ENCODE assay signal across 10 cellular contexts in genomic region chr1:235952950-235953615, GRCh38.
DNase-seq lines count a peak whose midpoint lies in the region; ATAC-seq and TF ChIP-seq lines count a peak whose summit lies in the region.
"Had no signal": no experiment of that assay in that cellular context is flagged by ENCODE, and none has a peak within 500 bp of the region (broad histone marks: within the 10 kb centered on the region; RNA-seq: fewer than 3 reads in every experiment).

No MANE protein-coding gene starts in this region.

- H3K36me3 Mint-ChIP-seq in activated CD4-positive, alpha-beta T cell treated with anti-CD3 and anti-CD28 coated beads for 36 hours (ENCODE audit: low read depth), result no peaks in the 10 kb centered on the region
- no peaks in the 10 kb centered on the region for H3K36me3 Mint-ChIP-seq in activated CD8-positive, alpha-beta T cell treated with anti-CD3 and anti-CD28 coated beads for 36 hours (ENCODE audit: low read depth)

- CTCF ChIA-PET in activated CD4-positive, alpha-beta T cell treated with anti-CD3 and anti-CD28 coated beads for 36 hours (lab: Charles Lee), result interaction anchor here (0.8 to 1.8 kb wide), 5 partner anchors 18 to 251 kb away, joined by 3 to 11 read pairs (median 3); no protein-coding TSS in a partner anchor
- CTCF ChIA-PET in activated CD8-positive, alpha-beta T cell treated with anti-CD3 and anti-CD28 coated beads for 36 hours (lab: Charles Lee), result interaction anchor here (1.3 to 6.9 kb wide), 5 partner anchors 19 to 95 kb away, joined by 3 to 48 read pairs (median 5); partner anchors contain the start of gene LYST

- H3K27me3 Mint-ChIP-seq in activated CD4-positive, alpha-beta T cell treated with anti-CD3 and anti-CD28 coated beads for 36 hours, result no peaks in the 10 kb centered on the region
- no peaks in the 10 kb centered on the region for H3K27me3 Mint-ChIP-seq in activated CD8-positive, alpha-beta T cell treated with anti-CD3 and anti-CD28 coated beads for 36 hours

- peak; percentile 64 for DNase-seq in activated CD4-positive, alpha-beta T cell treated with anti-CD3 and anti-CD28 coated beads for 36 hours
- DNase-seq in activated CD4-positive, alpha-beta T cell treated with anti-CD3 and anti-CD28 coated beads, Interleukin-2, amount 50 U/mL, for 1 hour, result no peak
- peak; percentile 66 for DNase-seq in activated CD8-positive, alpha-beta T cell treated with anti-CD3 and anti-CD28 coated beads for 36 hours
- DNase-seq in stimulated activated CD4-positive, alpha-beta T cell treated with anti-CD3 and anti-CD28 coated beads, Interleukin-15, amount 100 ng/mL, for 48 hours (ENCODE audit: low read depth in 2 of 2), result peak; percentile 15 to 32
- no peak for DNase-seq in omental fat pad (ENCODE audit: low spot score)
- no peak for DNase-seq in NCI-H510A treated with DMSO at 0.1 percent for 48 hours (lab: John Stamatoyannopoulos, UW)
- no peak for DNase-seq in NCI-H526 (lab: John Stamatoyannopoulos, UW)
- DNase-seq: NCI-H1417 treated with DMSO at 0.1 percent for 48 hours had no signal

- POLR2A ChIA-PET in activated CD4-positive, alpha-beta T cell treated with anti-CD3 and anti-CD28 coated beads for 36 hours (lab: Charles Lee), result no interaction called here
- POLR2A ChIA-PET in activated CD8-positive, alpha-beta T cell treated with anti-CD3 and anti-CD28 coated beads for 36 hours (lab: Charles Lee), result interaction anchor here (1.0 to 2.4 kb wide), 6 partner anchors 19 to 95 kb away, joined by 3 to 6 read pairs (median 4); partner anchors contain the start of gene LYST

- intact Hi-C loops in activated CD4-positive, alpha-beta T cell treated with anti-CD3 and anti-CD28 coated beads for 36 hours (cut with DNase I, micrococcal nuclease), result loop anchor here (1.0 to 5.0 kb wide), 6 partner anchors 41 to 86 kb away; partner anchors contain the start of gene LYST (in 2 of the 2)
- intact Hi-C loops in activated CD8-positive, alpha-beta T cell treated with anti-CD3 and anti-CD28 coated beads for 36 hours (cut with micrococcal nuclease), result loop anchor here (2.0 to 5.0 kb wide), 2 partner anchors 36 to 80 kb away; no protein-coding TSS in a partner anchor

- H3K4me1 Mint-ChIP-seq in activated CD4-positive, alpha-beta T cell treated with anti-CD3 and anti-CD28 coated beads for 36 hours, result peaks cover 34% of the 10 kb centered on the region
- peaks cover 52% of the 10 kb centered on the region for H3K4me1 Mint-ChIP-seq in activated CD8-positive, alpha-beta T cell treated with anti-CD3 and anti-CD28 coated beads for 36 hours (ENCODE audit: low read depth)

- no peak for TF ChIP-seq CTCF in activated CD8-positive, alpha-beta T cell treated with anti-CD3 and anti-CD28 coated beads for 36 hours (IDR thresholded peaks at IDR 0.05)
- TF ChIP-seq CTCF in omental fat pad (IDR thresholded peaks at IDR 0.05), result no peak

- peak; percentile 97 for ATAC-seq in activated CD4-positive, alpha-beta T cell treated with anti-CD3 and anti-CD28 coated beads for 36 hours
- peak; percentile 54 for ATAC-seq in HG02870 (IDR thresholded peaks at IDR 0.05; ENCODE audit: unreplicated experiment)
- peak; percentile 92 for ATAC-seq in activated CD8-positive, alpha-beta T cell treated with anti-CD3 and anti-CD28 coated beads for 36 hours
- ATAC-seq in omental fat pad (ENCODE audit: low FRiP score), result no peak
- ATAC-seq: A549 had no signal

- H3K9me3 Mint-ChIP-seq in activated CD4-positive, alpha-beta T cell treated with anti-CD3 and anti-CD28 coated beads for 36 hours (ENCODE audit: low read depth), result no peaks in the 10 kb centered on the region
- no peaks in the 10 kb centered on the region for H3K9me3 Mint-ChIP-seq in activated CD8-positive, alpha-beta T cell treated with anti-CD3 and anti-CD28 coated beads for 36 hours

- H3K4me3 Mint-ChIP-seq in activated CD4-positive, alpha-beta T cell treated with anti-CD3 and anti-CD28 coated beads for 36 hours, result no peak overlapping the region
- no peak overlapping the region for H3K4me3 Mint-ChIP-seq in activated CD8-positive, alpha-beta T cell treated with anti-CD3 and anti-CD28 coated beads for 36 hours

- peak overlapping the region; percentile 10 for H3K27ac Mint-ChIP-seq in activated CD4-positive, alpha-beta T cell treated with anti-CD3 and anti-CD28 coated beads for 36 hours
- H3K27ac Mint-ChIP-seq in activated CD8-positive, alpha-beta T cell treated with anti-CD3 and anti-CD28 coated beads for 36 hours, result peak overlapping the region; percentile 26

Comparison
In these comparisons a context has a peak if more than half of its experiments do, and no peak if none do; other contexts are left out.
1. DNase-seq: peak in activated CD4-positive, alpha-beta T cell treated with anti-CD3 and anti-CD28 coated beads for 36 hours (single experiment), activated CD8-positive, alpha-beta T cell treated with anti-CD3 and anti-CD28 coated beads for 36 hours (single experiment) and stimulated activated CD4-positive, alpha-beta T cell treated with anti-CD3 and anti-CD28 coated beads, Interleukin-15, amount 100 ng/mL, for 48 hours (2 of 2); none in activated CD4-positive, alpha-beta T cell treated with anti-CD3 and anti-CD28 coated beads, Interleukin-2, amount 50 U/mL, for 1 hour (single experiment), omental fat pad (single experiment), NCI-H510A treated with DMSO at 0.1 percent for 48 hours (single experiment) and NCI-H526 (0 of 2).